In genomic region chr3:82796765-82797164, GRCh38 we compare ENCODE assay signal across 29 cellular contexts.
"Had no signal": no experiment of that assay in that cellular context is flagged by ENCODE, and none has a peak within 500 bp of the region (broad histone marks: within the 10 kb centered on the region; RNA-seq: fewer than 3 reads in every experiment).

No MANE protein-coding gene starts in this region.

- H3K9me3 Mint-ChIP-seq: dendritic cell treated with granulocyte-macrophage colony-stimulating factor and Interleukin-4, amounts not matched to agents 40 ng/mL and 50 ng/mL, for 4 days; endodermal cell; nephron had no signal

- DNase-seq: activated CD4-positive, alpha-beta T cell treated with anti-CD3 and anti-CD28 coated beads for 4 hours; activated CD4-positive, alpha-beta T cell treated with anti-CD3 and anti-CD28 coated beads, Interleukin-2, amount 50 U/mL, for 4 hours; activated naive CD4-positive, alpha-beta T cell; activated T-cell treated with anti-CD3 and anti-CD28 coated beads for 4 hours; activated T-cell treated with anti-CD3 and anti-CD28 coated beads, Interleukin-2, amount 50 U/mL, for 72 hours; anterior cingulate cortex; endodermal cell; esophagus squamous epithelium; foreskin melanocyte; heart right ventricle; left lung; lower lobe of right lung; mucosa of descending colon; nucleus accumbens; pancreas; psoas muscle; stimulated activated CD4-positive, alpha-beta T cell treated with anti-CD3 and anti-CD28 coated beads, Interleukin-1b, Interleukin-23, amount 100 ng/mL, for 48 hours; stimulated activated naive B cell treated with anti-CD40 and anti-IgM and Interleukin-4, amounts not matched to agents 10 μg/mL and 1 μg/mL and 100 μg/mL, for 72 hours; stomach; tibial artery; upper lobe of right lung had no signal

- H3K9me3 ChIP-seq: esophagus squamous epithelium, heart right ventricle, left lung, lower lobe of right lung, pancreas, psoas muscle, right atrium auricular region, stomach, suprapubic skin, tibial artery, upper lobe of right lung had no signal

- H3K27me3 Mint-ChIP-seq: central memory CD8-positive, alpha-beta T cell; dendritic cell treated with granulocyte-macrophage colony-stimulating factor and Interleukin-4, amounts not matched to agents 40 ng/mL and 50 ng/mL, for 4 days; stimulated activated naive B cell treated with anti-CD40 and anti-IgM and Interleukin-4, amounts not matched to agents 10 μg/mL and 1 μg/mL and 100 μg/mL, for 72 hours had no signal

- H3K36me3 Mint-ChIP-seq: activated naive CD4-positive, alpha-beta T cell treated with anti-CD3 and anti-CD28 coated beads, Interleukin-2, amount 50 U/mL, for 72 hours; stimulated activated naive B cell treated with anti-CD40 and anti-IgM and Interleukin-4, amounts not matched to agents 10 μg/mL and 1 μg/mL and 100 μg/mL, for 72 hours had no signal

- H3K27ac ChIP-seq: esophagus squamous epithelium, heart right ventricle, left lung, lower lobe of right lung, pancreas, psoas muscle, right atrium auricular region, stomach, suprapubic skin, tibial artery, upper lobe of right lung had no signal

- H3K4me1 ChIP-seq: esophagus squamous epithelium, heart right ventricle, left lung, lower lobe of right lung, pancreas, psoas muscle, right atrium auricular region, stomach, suprapubic skin, tibial artery, upper lobe of right lung had no signal

- ATAC-seq: activated naive CD4-positive, alpha-beta T cell treated with anti-CD3 and anti-CD28 coated beads, Interleukin-2, amount 50 U/mL, for 72 hours; activated T-cell treated with anti-CD3 and anti-CD28 coated beads, Interleukin-2, amount 50 U/mL, for 72 hours; heart right ventricle; left lung; lower lobe of right lung; mucosa of descending colon; pancreas; psoas muscle; stimulated activated naive B cell treated with anti-CD40 and anti-IgM and Interleukin-4, amounts not matched to agents 10 μg/mL and 1 μg/mL and 100 μg/mL, for 72 hours; upper lobe of right lung had no signal

- H3K36me3 ChIP-seq: esophagus squamous epithelium, heart right ventricle, left lung, lower lobe of right lung, pancreas, right atrium auricular region, stomach, suprapubic skin, tibial artery, upper lobe of right lung had no signal

- H3K4me3 ChIP-seq: esophagus squamous epithelium, heart right ventricle, left lung, lower lobe of right lung, mucosa of descending colon, pancreas, psoas muscle, right atrium auricular region, smooth muscle cell, stomach, suprapubic skin, tibial artery, upper lobe of right lung had no signal

- H3K27me3 ChIP-seq: heart right ventricle, left lung, pancreas, right atrium auricular region, stomach, suprapubic skin, tibial artery, upper lobe of right lung had no signal

- H3K27ac Mint-ChIP-seq: activated naive CD4-positive, alpha-beta T cell treated with anti-CD3 and anti-CD28 coated beads, Interleukin-2, amount 50 U/mL, for 72 hours; activated T-cell treated with anti-CD3 and anti-CD28 coated beads, Interleukin-2, amount 50 U/mL, for 72 hours; dendritic cell treated with granulocyte-macrophage colony-stimulating factor and Interleukin-4, amounts not matched to agents 40 ng/mL and 50 ng/mL, for 4 days; endodermal cell; nephron; stimulated activated naive B cell treated with anti-CD40 and anti-IgM and Interleukin-4, amounts not matched to agents 10 μg/mL and 1 μg/mL and 100 μg/mL, for 72 hours; T-helper 2 cell treated with Interferon-gamma antibody and Interleukin-4, amounts not matched to agents 5 μg/mL and 100 μg/mL, for 36 hours had no signal

- H3K4me1 Mint-ChIP-seq: central memory CD8-positive, alpha-beta T cell; endodermal cell; nephron; stimulated activated naive B cell treated with anti-CD40 and anti-IgM and Interleukin-4, amounts not matched to agents 10 μg/mL and 1 μg/mL and 100 μg/mL, for 72 hours had no signal

- H3K4me2 ChIP-seq: smooth muscle cell had no signal

- H3K4me3 Mint-ChIP-seq: activated T-cell treated with anti-CD3 and anti-CD28 coated beads, Interleukin-2, amount 50 U/mL, for 72 hours; central memory CD8-positive, alpha-beta T cell; dendritic cell treated with granulocyte-macrophage colony-stimulating factor and Interleukin-4, amounts not matched to agents 40 ng/mL and 50 ng/mL, for 4 days; endodermal cell; nephron; stimulated activated naive B cell treated with anti-CD40 and anti-IgM and Interleukin-4, amounts not matched to agents 10 μg/mL and 1 μg/mL and 100 μg/mL, for 72 hours; T-helper 2 cell treated with Interferon-gamma antibody and Interleukin-4, amounts not matched to agents 5 μg/mL and 100 μg/mL, for 36 hours had no signal
